ENCODE assay signal across 1 cellular context in the genomic region with DNA sequence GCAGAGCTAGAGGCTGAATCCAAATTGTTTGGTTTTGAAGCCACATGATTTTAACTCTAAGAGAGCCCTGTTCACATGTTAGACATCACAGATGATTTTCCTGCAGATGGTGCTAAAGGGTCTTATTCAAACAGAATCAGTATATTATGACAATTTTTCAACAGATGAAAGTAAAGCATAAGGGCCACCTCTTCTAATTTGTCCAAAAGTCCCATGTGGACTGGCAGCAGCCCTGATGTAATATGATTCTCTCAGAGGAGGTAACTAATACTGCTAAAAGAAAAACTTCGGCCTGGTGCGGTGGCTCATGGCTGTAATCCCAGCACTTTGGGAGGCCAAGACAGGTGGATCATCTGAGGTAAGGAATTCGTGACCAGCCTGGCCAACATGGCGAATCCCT.
TF ChIP-seq lines count a peak whose summit lies in the region.

No MANE protein-coding gene starts in this region.

TF ChIP-seq in HCT116, 20 proteins besides CTCF, POLR2A, EP300 and RAD21:
- TF ChIP-seq YY1 (IDR thresholded peaks at IDR 0.05; ENCODE audit: extremely low read depth, insufficient replicate concordance, low read depth, low read length) (no peak), FOSL1 (IDR thresholded peaks at IDR 0.05; ENCODE audit: low read depth) (no peak), ZFX (IDR thresholded peaks at IDR 0.05) (no peak), ELF1 (IDR thresholded peaks at IDR 0.05; ENCODE audit: borderline replicate concordance, low read depth) (no peak), SRF (IDR thresholded peaks at IDR 0.05; ENCODE audit: low read depth) (no peak), EZH2 (IDR thresholded peaks at IDR 0.05) (no peak), CBX3 (IDR thresholded peaks at IDR 0.05; ENCODE audit: low read depth) (no peak), JUND (IDR thresholded peaks at IDR 0.05) (no peak), TCF7L2 (IDR thresholded peaks at IDR 0.05; ENCODE audit: borderline replicate concordance, extremely low read depth, insufficient read depth, insufficient read length) (no peak)
- TF ChIP-seq, protein P1, sequence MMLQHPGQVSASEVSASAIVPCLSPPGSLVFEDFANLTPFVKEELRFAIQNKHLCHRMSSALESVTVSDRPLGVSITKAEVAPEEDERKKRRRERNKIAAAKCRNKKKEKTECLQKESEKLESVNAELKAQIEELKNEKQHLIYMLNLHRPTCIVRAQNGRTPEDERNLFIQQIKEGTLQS (IDR thresholded peaks at IDR 0.05) = no peak
- TF ChIP-seq, protein P2, sequence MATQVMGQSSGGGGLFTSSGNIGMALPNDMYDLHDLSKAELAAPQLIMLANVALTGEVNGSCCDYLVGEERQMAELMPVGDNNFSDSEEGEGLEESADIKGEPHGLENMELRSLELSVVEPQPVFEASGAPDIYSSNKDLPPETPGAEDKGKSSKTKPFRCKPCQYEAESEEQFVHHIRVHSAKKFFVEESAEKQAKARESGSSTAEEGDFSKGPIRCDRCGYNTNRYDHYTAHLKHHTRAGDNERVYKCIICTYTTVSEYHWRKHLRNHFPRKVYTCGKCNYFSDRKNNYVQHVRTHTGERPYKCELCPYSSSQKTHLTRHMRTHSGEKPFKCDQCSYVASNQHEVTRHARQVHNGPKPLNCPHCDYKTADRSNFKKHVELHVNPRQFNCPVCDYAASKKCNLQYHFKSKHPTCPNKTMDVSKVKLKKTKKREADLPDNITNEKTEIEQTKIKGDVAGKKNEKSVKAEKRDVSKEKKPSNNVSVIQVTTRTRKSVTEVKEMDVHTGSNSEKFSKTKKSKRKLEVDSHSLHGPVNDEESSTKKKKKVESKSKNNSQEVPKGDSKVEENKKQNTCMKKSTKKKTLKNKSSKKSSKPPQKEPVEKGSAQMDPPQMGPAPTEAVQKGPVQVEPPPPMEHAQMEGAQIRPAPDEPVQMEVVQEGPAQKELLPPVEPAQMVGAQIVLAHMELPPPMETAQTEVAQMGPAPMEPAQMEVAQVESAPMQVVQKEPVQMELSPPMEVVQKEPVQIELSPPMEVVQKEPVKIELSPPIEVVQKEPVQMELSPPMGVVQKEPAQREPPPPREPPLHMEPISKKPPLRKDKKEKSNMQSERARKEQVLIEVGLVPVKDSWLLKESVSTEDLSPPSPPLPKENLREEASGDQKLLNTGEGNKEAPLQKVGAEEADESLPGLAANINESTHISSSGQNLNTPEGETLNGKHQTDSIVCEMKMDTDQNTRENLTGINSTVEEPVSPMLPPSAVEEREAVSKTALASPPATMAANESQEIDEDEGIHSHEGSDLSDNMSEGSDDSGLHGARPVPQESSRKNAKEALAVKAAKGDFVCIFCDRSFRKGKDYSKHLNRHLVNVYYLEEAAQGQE (IDR thresholded peaks at IDR 0.05; ENCODE audit: low read depth) = no peak
- TF ChIP-seq, protein P3, sequence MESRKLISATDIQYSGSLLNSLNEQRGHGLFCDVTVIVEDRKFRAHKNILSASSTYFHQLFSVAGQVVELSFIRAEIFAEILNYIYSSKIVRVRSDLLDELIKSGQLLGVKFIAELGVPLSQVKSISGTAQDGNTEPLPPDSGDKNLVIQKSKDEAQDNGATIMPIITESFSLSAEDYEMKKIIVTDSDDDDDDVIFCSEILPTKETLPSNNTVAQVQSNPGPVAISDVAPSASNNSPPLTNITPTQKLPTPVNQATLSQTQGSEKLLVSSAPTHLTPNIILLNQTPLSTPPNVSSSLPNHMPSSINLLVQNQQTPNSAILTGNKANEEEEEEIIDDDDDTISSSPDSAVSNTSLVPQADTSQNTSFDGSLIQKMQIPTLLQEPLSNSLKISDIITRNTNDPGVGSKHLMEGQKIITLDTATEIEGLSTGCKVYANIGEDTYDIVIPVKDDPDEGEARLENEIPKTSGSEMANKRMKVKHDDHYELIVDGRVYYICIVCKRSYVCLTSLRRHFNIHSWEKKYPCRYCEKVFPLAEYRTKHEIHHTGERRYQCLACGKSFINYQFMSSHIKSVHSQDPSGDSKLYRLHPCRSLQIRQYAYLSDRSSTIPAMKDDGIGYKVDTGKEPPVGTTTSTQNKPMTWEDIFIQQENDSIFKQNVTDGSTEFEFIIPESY (IDR thresholded peaks at IDR 0.05; ENCODE audit: extremely low read depth, insufficient replicate concordance, low read length) = no peak
- TF ChIP-seq, protein P4, sequence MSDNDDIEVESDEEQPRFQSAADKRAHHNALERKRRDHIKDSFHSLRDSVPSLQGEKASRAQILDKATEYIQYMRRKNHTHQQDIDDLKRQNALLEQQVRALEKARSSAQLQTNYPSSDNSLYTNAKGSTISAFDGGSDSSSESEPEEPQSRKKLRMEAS (IDR thresholded peaks at IDR 0.05) = no peak
